Comparison of ENCODE assay signal across 8 cellular contexts in the genomic region with DNA sequence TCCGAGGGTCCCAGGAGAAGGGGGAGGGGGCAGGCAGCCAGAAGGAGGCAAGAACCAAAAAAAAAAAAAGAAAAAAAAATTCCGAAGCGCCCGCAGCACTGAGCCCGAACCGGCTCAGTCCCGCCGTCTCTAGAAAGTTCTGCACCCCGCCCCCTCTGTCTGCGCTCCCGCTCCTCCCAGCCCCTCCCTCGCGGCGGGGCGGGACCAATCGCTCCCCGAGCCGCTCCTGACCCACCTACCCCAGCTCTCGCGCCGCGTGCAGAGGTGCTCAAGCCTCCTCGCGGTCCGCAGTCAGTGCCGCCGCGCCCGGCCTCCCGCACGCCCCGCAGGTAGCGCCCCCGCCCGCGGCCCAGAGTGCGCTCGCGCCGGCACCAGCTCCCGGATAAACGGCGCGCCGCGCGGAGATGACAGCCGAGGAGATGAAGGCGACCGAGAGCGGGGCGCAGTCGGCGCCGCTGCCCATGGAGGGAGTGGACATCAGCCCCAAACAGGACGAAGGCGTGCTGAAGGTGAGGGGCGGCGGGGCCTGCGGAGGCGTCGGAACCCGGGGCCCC. TPM values are rescaled to one million over a fixed set of nuclear protein-coding genes. Genes with fewer than 3 reads are reported as not detected.
DNase-seq lines count a peak whose midpoint lies in the region; ATAC-seq, FAIRE-seq and TF ChIP-seq lines count a peak whose summit lies in the region.

A gene with protein sequence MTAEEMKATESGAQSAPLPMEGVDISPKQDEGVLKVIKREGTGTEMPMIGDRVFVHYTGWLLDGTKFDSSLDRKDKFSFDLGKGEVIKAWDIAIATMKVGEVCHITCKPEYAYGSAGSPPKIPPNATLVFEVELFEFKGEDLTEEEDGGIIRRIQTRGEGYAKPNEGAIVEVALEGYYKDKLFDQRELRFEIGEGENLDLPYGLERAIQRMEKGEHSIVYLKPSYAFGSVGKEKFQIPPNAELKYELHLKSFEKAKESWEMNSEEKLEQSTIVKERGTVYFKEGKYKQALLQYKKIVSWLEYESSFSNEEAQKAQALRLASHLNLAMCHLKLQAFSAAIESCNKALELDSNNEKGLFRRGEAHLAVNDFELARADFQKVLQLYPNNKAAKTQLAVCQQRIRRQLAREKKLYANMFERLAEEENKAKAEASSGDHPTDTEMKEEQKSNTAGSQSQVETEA (plus strand): TSS at position 235 of the 554 bp plus-strand sequence. CDS start 170 bp downstream, at position 405.

- H3K27ac ChIP-seq in astrocyte (ENCODE audit: low read depth, low read length) = peak within 1 kb of the TSS; percentile 41

- H3K9ac ChIP-seq in astrocyte (ENCODE audit: low read length) = peak within 1 kb of the TSS; percentile 80

- H4K20me1 ChIP-seq in astrocyte (ENCODE audit: insufficient read depth, low read length) = peaks cover 35% of the 10 kb centered on the region

- peaks cover 12% of the 10 kb centered on the region for H3K4me1 ChIP-seq in astrocyte (ENCODE audit: insufficient read depth, low read length)

- H3K4me2 ChIP-seq in astrocyte (ENCODE audit: low read length) = peak within 1 kb of the TSS; percentile 93

- H3K4me3 Mint-ChIP-seq in astrocyte (ENCODE audit: unreplicated experiment) = peak within 1 kb of the TSS; percentile 94

- peaks cover 27% of the 10 kb centered on the region for H3K79me2 ChIP-seq in astrocyte (ENCODE audit: insufficient read depth, low read length)

- ATAC-seq in GM18505 (IDR thresholded peaks at IDR 0.05; ENCODE audit: unreplicated experiment) (peak; percentile 75), HG02870 (IDR thresholded peaks at IDR 0.05; ENCODE audit: unreplicated experiment) (peak; percentile 82)

- H3K9me3 Mint-ChIP-seq in astrocyte (ENCODE audit: unreplicated experiment) = no peaks in the 10 kb centered on the region

- peaks cover 5% of the 10 kb centered on the region for H3K27me3 ChIP-seq in astrocyte (ENCODE audit: insufficient read depth, low read length)

- peaks cover 6% of the 10 kb centered on the region for H3K36me3 Mint-ChIP-seq in astrocyte (ENCODE audit: low read depth, unreplicated experiment)

- no peak for FAIRE-seq in astrocyte (lab: Jason Lieb, UNC)

- H3K27ac Mint-ChIP-seq in astrocyte (ENCODE audit: unreplicated experiment) = peak within 1 kb of the TSS; percentile 58

- TF ChIP-seq POLR2A in GM18505 (IDR thresholded peaks at IDR 0.05; ENCODE audit: borderline replicate concordance, extremely low read depth, insufficient read depth, insufficient read length) = peak; percentile 63

- TF ChIP-seq CTCF in astrocyte (IDR thresholded peaks at IDR 0.05; ENCODE audit: insufficient read depth, low read depth, low read length) = no peak

- H3K4me3 ChIP-seq in astrocyte (ENCODE audit: insufficient read depth, low read depth, low read length) = peak within 1 kb of the TSS; percentile 74

- H3K27me3 Mint-ChIP-seq in astrocyte (ENCODE audit: low read depth, unreplicated experiment) = peaks cover 11% of the 10 kb centered on the region

- DNase-seq in NCI-H1694 (lab: John Stamatoyannopoulos, UW) = peak; percentile 42
- DNase-seq in T-helper 9 cell = peak; percentile 85
- DNase-seq in astrocyte (ENCODE audit: low read depth) = peak; percentile 69
- peak; percentile 92 for DNase-seq in hepatic stellate cell (ENCODE audit: low spot score)
- peak; percentile 92 for DNase-seq in retina
- DNase-seq in foreskin melanocyte = no peak

- no peaks in the 10 kb centered on the region for H3K9me3 ChIP-seq in astrocyte (ENCODE audit: insufficient read depth, low read depth, low read length)

- peak within 1 kb of the TSS; percentile 92 for H2AFZ ChIP-seq in astrocyte (ENCODE audit: low read depth, low read length)

- peaks cover 2% of the 10 kb centered on the region for H3K4me1 Mint-ChIP-seq in astrocyte (ENCODE audit: low read depth, unreplicated experiment)

- H3K36me3 ChIP-seq in astrocyte (ENCODE audit: insufficient read depth, low read length) = peaks cover 21% of the 10 kb centered on the region

RNA-seq across cellular contexts. Expression of the gene that starts here (rescaled TPM):
- total RNA-seq in astrocyte = 63.2 and 68.7 TPM in 2 replicates
